Comparison of ENCODE assay signal across 31 cellular contexts in genomic region chr15:87955284-87955909, GRCh38.
"Had no signal": no experiment of that assay in that cellular context is flagged by ENCODE, and none has a peak within 500 bp of the region (broad histone marks: within the 10 kb centered on the region; RNA-seq: fewer than 3 reads in every experiment).

No MANE protein-coding gene starts in this region.

- H3K9me3 ChIP-seq: body of pancreas, breast epithelium, Peyer's patch, SJCRH30 had no signal

- ATAC-seq: activated CD8-positive, alpha-beta T cell treated with anti-CD3 and anti-CD28 coated beads for 36 hours; body of pancreas; PC-3 had no signal

- H3K4me3 ChIP-seq: body of pancreas, breast epithelium, Peyer's patch, SJCRH30, SK-N-MC had no signal

- H3K27ac ChIP-seq: body of pancreas, breast epithelium, Peyer's patch, SJCRH30, SK-N-MC, WERI-Rb-1 had no signal

- DNase-seq: activated CD4-positive, alpha-beta T cell treated with anti-CD3 and anti-CD28 coated beads for 1 hour; activated CD4-positive, alpha-beta T cell treated with anti-CD3 and anti-CD28 coated beads, Interleukin-2, amount 10 ng/mL, durations not matched to agents 24 days and 14 days; activated CD4-positive, alpha-beta T cell treated with anti-CD3 and anti-CD28 coated beads, Interleukin-2, amount 50 U/mL, for 4 hours; activated CD4-positive, CD25-positive, alpha-beta regulatory T cell; activated CD8-positive, alpha-beta T cell treated with anti-CD3 and anti-CD28 coated beads for 36 hours; activated gamma-delta T cell; activated naive CD4-positive, alpha-beta T cell treated with Interleukin-2 at 50 U/mL for 16 hours; activated naive CD8-positive, alpha-beta T cell treated with anti-CD3 and anti-CD28 coated beads, Interleukin-2, amount 10 ng/mL, durations not matched to agents 7 days and 5 days; activated T-cell treated with anti-CD3 and anti-CD28 coated beads, Interleukin-2, amount 50 U/mL, for 24 hours; body of pancreas; Karpas-422; KBM-7; NCI-H1105; NCI-H1417 treated with DMSO at 0.1 percent for 48 hours; NCI-H187 treated with DMSO at 0.1 percent for 48 hours; NCI-H2081; NCI-H2171 treated with DMSO at 0.1 percent for 48 hours; NCI-H2227 treated with DMSO at 0.1 percent for 48 hours; NCI-H446; NCI-H510A treated with DMSO at 0.1 percent for 48 hours; NCI-H526 treated with DMSO at 0.1 percent for 48 hours; NCI-H774; PC-3; Peyer's patch; RPMI8226; SHP77; SJCRH30; T1000; WERI-Rb-1 had no signal

- H3K27me3 ChIP-seq: body of pancreas, breast epithelium, Peyer's patch, SJCRH30 had no signal

- H3K4me1 ChIP-seq: body of pancreas, breast epithelium, Peyer's patch, SJCRH30 had no signal

- H3K36me3 ChIP-seq: breast epithelium, Peyer's patch, SJCRH30, WERI-Rb-1 had no signal
